ENCODE assay signal across 8 cellular contexts in genomic region chr10:5840314-5841307, GRCh38. TPM values are rescaled to one million over a fixed set of nuclear protein-coding genes. Genes with fewer than 3 reads are reported as not detected.
DNase-seq lines count a peak whose midpoint lies in the region; ATAC-seq, FAIRE-seq and TF ChIP-seq lines count a peak whose summit lies in the region.

No MANE protein-coding gene starts in this region.

- DNase-seq in GM10248 (ENCODE audit: extremely low spot score) = peak; percentile 83
- no peak for DNase-seq in epithelial cell of proximal tubule (ENCODE audit: low read depth)
- DNase-seq in psoas muscle = peak; percentile 49 to 85
- no peak for DNase-seq in small intestine
- DNase-seq in left lobe of liver (ENCODE audit: low spot score) = no peak
- DNase-seq in DMS 273 treated with DMSO at 0.1 percent for 48 hours (lab: John Stamatoyannopoulos, UW) = no peak

- no peak overlapping the region for H3K9ac ChIP-seq in HUES48 (ENCODE audit: low read depth, low read length)

- intact Hi-C loops in psoas muscle (cut with DNase I) = no loop called here

- no peak for FAIRE-seq in small intestine (lab: Jason Lieb, UNC)

- POLR2A ChIA-PET in GM10248 (lab: Yijun Ruan, JAX) = interaction anchor here (1.1 to 1.6 kb wide), 3 partner anchors 12 to 27 kb away, joined by 9 to 12 read pairs (median 9); partner anchors contain the start of gene GDI2

- TF ChIP-seq CTCF in GM10248 (IDR thresholded peaks at IDR 0.05; ENCODE audit: control extremely low read depth, extremely low read depth, low read depth, missing control alignments) = no peak
- TF ChIP-seq CTCF in epithelial cell of proximal tubule (conservative IDR thresholded peaks at IDR 0.05; ENCODE audit: low read depth, low read length) = no peak
- no peak for TF ChIP-seq CTCF in psoas muscle (IDR thresholded peaks at IDR 0.05)

- H3K27ac ChIP-seq in HUES48 (ENCODE audit: low read depth, low read length) (peak overlapping the region; percentile 21), psoas muscle (no peak overlapping the region), small intestine (ENCODE audit: low read depth in 1 of 2, low read length in 1 of 2) (no peak overlapping the region)

- H3K4me3 ChIP-seq in HUES48 (ENCODE audit: low read depth, low read length) (no peak overlapping the region), epithelial cell of proximal tubule (ENCODE audit: low read depth, low read length) (peak overlapping the region; percentile 37), psoas muscle (no peak overlapping the region), small intestine (ENCODE audit: low read depth in 1 of 2, low read length in 2 of 2) (no peak overlapping the region)

- ATAC-seq in GM21447 (IDR thresholded peaks at IDR 0.05; ENCODE audit: unreplicated experiment) = peak; percentile 73
- ATAC-seq in psoas muscle = peak; percentile 17 to 78 (median 60)
- no peak for ATAC-seq in left lobe of liver

- H3K4me1 ChIP-seq in HUES48 (ENCODE audit: control insufficient read depth, insufficient read depth, low read length) = no peaks in the 10 kb centered on the region
- H3K4me1 ChIP-seq in psoas muscle = no peaks in the 10 kb centered on the region
- H3K4me1 ChIP-seq in small intestine (ENCODE audit: control insufficient read depth in 2 of 2, insufficient read depth in 1 of 2, low read depth in 1 of 2, low read length in 1 of 2) = no peaks in the 10 kb centered on the region

- H3K27me3 ChIP-seq in HUES48 (ENCODE audit: control insufficient read depth, insufficient read depth, low read length) (no peaks in the 10 kb centered on the region), psoas muscle (ENCODE audit: insufficient read depth in 3 of 3, low read length in 2 of 3) (peaks cover 0 to 7% (median 0%) of the 10 kb centered on the region in 3 donors), small intestine (ENCODE audit: control insufficient read depth in 2 of 2, insufficient read depth in 2 of 2, low read length in 2 of 2) (no peaks in the 10 kb centered on the region)

- H3K36me3 ChIP-seq in HUES48 (ENCODE audit: control insufficient read depth, insufficient read depth, low read length) (no peaks in the 10 kb centered on the region), psoas muscle (ENCODE audit: insufficient read depth in 1 of 2, low read depth in 1 of 2) (no peaks in the 10 kb centered on the region), small intestine (ENCODE audit: control insufficient read depth in 2 of 2, insufficient read depth in 2 of 2, low read length in 2 of 2) (no peaks in the 10 kb centered on the region)

- H3K9me3 ChIP-seq in HUES48 (ENCODE audit: control insufficient read depth, insufficient read depth, low read length) = no peaks in the 10 kb centered on the region
- no peaks in the 10 kb centered on the region for H3K9me3 ChIP-seq in psoas muscle
- no peaks in the 10 kb centered on the region for H3K9me3 ChIP-seq in small intestine (ENCODE audit: control insufficient read depth, low read depth)

- CTCF ChIA-PET in GM10248 (lab: Yijun Ruan, JAX) = interaction anchor here (0.8 to 4.5 kb wide), 8 partner anchors 10 to 246 kb away, joined by 3 to 19 read pairs (median 4); no protein-coding TSS in a partner anchor

- WGBS in psoas muscle, 3 donors = 37 to 47% (median 43%) methylated on average over 40 of the region's 40 CpGs
- 51 to 70% (median 69%) methylated on average over 40 of the region's 40 CpGs for WGBS in small intestine, 3 donors

RNA-seq across cellular contexts. Expression of gene GDI2, which starts 27.4 kb away (rescaled TPM):
- total RNA-seq in epithelial cell of proximal tubule (402 and 472 TPM in 2 replicates), psoas muscle (100 to 1,000 TPM; 115 to 152 (median 118) TPM), left lobe of liver (113 TPM)
- polyA plus RNA-seq in psoas muscle (100 to 1,000 TPM in 2 of 3 donors, 10 to 100 TPM in 1; 79.6 to 121 (median 107) TPM), small intestine (100 to 1,000 TPM; 226 to 245 (median 238) TPM)

RNA-seq across cellular contexts. Expression of gene ANKRD16, which starts 49.1 kb away (rescaled TPM):
- 3.7 and 8.0 TPM in 2 replicates for total RNA-seq in epithelial cell of proximal tubule
- total RNA-seq in psoas muscle = 1 to 10 TPM; 2.8 to 4.6 (median 3.2) TPM
- 1 to 10 TPM; 3.5 to 4.3 (median 4.0) TPM for polyA plus RNA-seq in psoas muscle
- 1 to 10 TPM; 3.2 to 7.4 (median 3.4) TPM for polyA plus RNA-seq in small intestine
- 6.6 TPM for total RNA-seq in left lobe of liver

RNA-seq across cellular contexts. Expression of gene FBH1, which starts 49.4 kb away (rescaled TPM):
- total RNA-seq in epithelial cell of proximal tubule (48.3 and 68.4 TPM in 2 replicates), psoas muscle (10 to 100 TPM; 32.4 to 56.7 (median 39.9) TPM), left lobe of liver (41.7 TPM)
- polyA plus RNA-seq in psoas muscle (10 to 100 TPM; 38.2 to 59.3 (median 54.4) TPM), small intestine (10 to 100 TPM; 38.8 to 89.9 (median 76.7) TPM)

Comparison
In these comparisons a context has a peak if more than half of its experiments do, and no peak if none do; other contexts are left out.
1. DNase-seq: peak in GM10248 (single experiment) and psoas muscle (2 of 2); none in epithelial cell of proximal tubule (single experiment), small intestine (single experiment), left lobe of liver (single experiment) and DMS 273 treated with DMSO at 0.1 percent for 48 hours (single experiment).